Comparison of ENCODE assay signal across 8 cellular contexts in the genomic region with DNA sequence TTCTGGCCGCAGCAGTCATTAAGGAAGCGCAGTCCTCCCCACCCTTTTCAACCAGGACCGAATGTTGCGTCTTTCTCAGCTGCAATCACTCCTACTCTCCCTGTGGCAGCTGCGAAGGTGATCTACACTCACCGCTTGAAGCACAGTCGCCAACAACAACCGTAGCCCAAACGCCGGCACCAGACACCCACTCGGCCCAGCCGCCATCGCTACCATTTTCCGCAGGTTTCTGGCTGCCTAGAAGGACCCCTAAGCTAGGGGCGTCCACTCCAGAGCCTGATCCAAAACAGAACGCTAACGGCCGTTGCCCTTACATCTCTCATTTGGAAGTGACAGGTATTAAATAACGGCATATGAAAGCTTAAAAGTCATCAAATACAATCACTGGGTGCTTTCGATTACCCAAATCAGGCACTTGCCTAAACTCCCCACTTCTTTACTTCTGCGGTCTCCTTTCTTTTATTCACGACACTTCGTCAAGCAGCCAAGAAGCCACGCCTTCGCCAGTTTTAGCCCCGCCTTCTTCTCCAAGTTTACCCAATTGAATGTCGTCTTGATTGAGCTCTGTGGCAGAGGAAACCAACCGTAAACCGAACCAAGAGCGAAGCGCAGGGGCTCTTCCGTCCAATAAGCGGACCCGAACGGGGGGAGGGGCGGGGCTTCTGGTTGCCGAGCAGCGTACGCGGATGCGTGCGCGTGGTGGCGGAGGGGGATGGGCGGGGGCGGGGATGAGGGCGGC. TPM values are rescaled to one million over a fixed set of nuclear protein-coding genes. Genes with fewer than 3 reads are reported as not detected.
A peak's percentile ranks its signal among the peaks of the same experiment; 100 is the strongest.
DNase-seq lines count a peak whose midpoint lies in the region; ATAC-seq and TF ChIP-seq lines count a peak whose summit lies in the region.

A gene (minus strand): TSS at position 231 of the 739 bp plus-strand sequence. CDS start 15 bp downstream, at position 216.

- H2AK5ac ChIP-seq in IMR-90 (ENCODE audit: low read depth, low read length) = peak within 1 kb of the TSS; percentile 87

- no peaks in the 10 kb centered on the region for H3K27me3 ChIP-seq in IMR-90 (ENCODE audit: control insufficient read depth, insufficient read depth, low read length)

- peak within 1 kb of the TSS; percentile 51 for H2BK120ac ChIP-seq in IMR-90 (ENCODE audit: low read depth, low read length)

- DNase-seq in DMS114 treated with DMSO at 0.1 percent for 48 hours (lab: John Stamatoyannopoulos, UW; ENCODE audit: unreplicated experiment) (peak; percentile 99), IMR-90 (peak; percentile 100), OCI-LY7 (ENCODE audit: low spot score) (peak; percentile 100), activated T-cell treated with anti-CD3 and anti-CD28 coated beads for 1 hour (ENCODE audit: low read depth) (peak; percentile 99), epidermal melanocyte (ENCODE audit: insufficient read length, low spot score) (peak; percentile 93), midbrain (lab: John Stamatoyannopoulos, UW) (peak; percentile 100)
- DNase-seq in stimulated activated CD8-positive, alpha-beta memory T cell treated with anti-CD3 and anti-CD28 coated beads, Interleukin-2, amount 100 ng/mL, for 1 hour (ENCODE audit: low read depth in 2 of 2) = peak; percentile 97 to 99

- H3K9me1 ChIP-seq in IMR-90 (ENCODE audit: insufficient read depth, low read length) = no peaks in the 10 kb centered on the region

- H3K56ac ChIP-seq in IMR-90 (ENCODE audit: extremely low read depth, insufficient read depth, low read length) = peak within 1 kb of the TSS; percentile 94

- H3K27ac ChIP-seq in IMR-90 (ENCODE audit: insufficient read depth, low read length) = peak within 1 kb of the TSS; percentile 79
- peak within 1 kb of the TSS; percentile 83 for H3K27ac ChIP-seq in OCI-LY7 (ENCODE audit: low read depth, low read length, poor library complexity, severe bottlenecking)

- H3K4me3 ChIP-seq in IMR-90 (ENCODE audit: insufficient read depth, low read depth, low read length) (peak within 1 kb of the TSS; percentile 85), OCI-LY7 (ENCODE audit: low read depth, low read length, poor library complexity, severe bottlenecking) (peak within 1 kb of the TSS; percentile 94)

- H2BK5ac ChIP-seq in IMR-90 (ENCODE audit: low read depth, low read length, poor library complexity, severe bottlenecking) = peak within 1 kb of the TSS; percentile 94

- H2AK9ac ChIP-seq in IMR-90 (replicated peaks; ENCODE audit: low read depth, low read length, poor library complexity) = peak within 1 kb of the TSS; percentile 71

- peak; percentile 83 for TF ChIP-seq POLR2A in IMR-90 (IDR thresholded peaks at IDR 0.05; ENCODE audit: low read depth, low read length)

- H3K14ac ChIP-seq in IMR-90 (replicated peaks; ENCODE audit: low read depth, low read length) = peak within 1 kb of the TSS; percentile 99

- H3K4ac ChIP-seq in IMR-90 (ENCODE audit: low read depth, low read length) = peak within 1 kb of the TSS; percentile 97

- no peak for TF ChIP-seq RAD21 in IMR-90 (IDR thresholded peaks at IDR 0.05; ENCODE audit: low read length)

- H2BK15ac ChIP-seq in IMR-90 (ENCODE audit: low read depth, low read length) = peak within 1 kb of the TSS; percentile 97

- WGBS in IMR-90 (ENCODE audit: extremely low coverage in 2 of 2, insufficient read length in 1 of 2), 2 experiments = 0% methylated on average over 9 of the region's 47 CpGs; no CpG with 5 or more reads in 1 of the 2 experiments

- peak within 1 kb of the TSS; percentile 5; the same call in 1 of the 2 replicates for H2BK20ac ChIP-seq in IMR-90 (ENCODE audit: low read depth, low read length)

- peaks cover 93% of the 10 kb centered on the region for H3K79me2 ChIP-seq in OCI-LY7 (ENCODE audit: insufficient read depth, low read depth, low read length)

- peak within 1 kb of the TSS; percentile 88 to 99 for H4K8ac ChIP-seq in IMR-90 (ENCODE audit: low read depth in 2 of 2, low read length in 2 of 2)

- peak within 1 kb of the TSS; percentile 93 for H3K4me2 ChIP-seq in IMR-90 (ENCODE audit: low read depth, low read length)
- H3K4me2 ChIP-seq in OCI-LY7 (ENCODE audit: low read length) = peak within 1 kb of the TSS; percentile 90

- peak; percentile 80 for ATAC-seq in GM21529 (IDR thresholded peaks at IDR 0.05; ENCODE audit: unreplicated experiment)
- peak; percentile 94 for ATAC-seq in IMR-90 (ENCODE audit: low read depth)

- CTCF ChIA-PET in IMR-90 (lab: Yijun Ruan, JAX) = interaction anchor here (0.8 to 1.0 kb wide), 2 partner anchors 44 to 55 kb away, joined by 3 read pairs; no protein-coding TSS in a partner anchor
- CTCF ChIA-PET in OCI-LY7 (lab: Charles Lee; ENCODE audit: unreplicated experiment) = interaction anchor here (0.6 kb wide), 1 partner anchor 169 kb away, joined by 3 read pairs; no protein-coding TSS in a partner anchor

- H3K36me3 ChIP-seq in IMR-90 (ENCODE audit: control insufficient read depth, insufficient read depth, low read length) = no peaks in the 10 kb centered on the region; the same call in 1 of the 2 replicates
- H3K36me3 ChIP-seq in OCI-LY7 (ENCODE audit: insufficient read depth, low read length) = peaks cover 52% of the 10 kb centered on the region

- H4K20me1 ChIP-seq in IMR-90 (ENCODE audit: insufficient read depth, low read length) (peaks cover 44% of the 10 kb centered on the region), OCI-LY7 (ENCODE audit: insufficient read depth, low read length) (peaks cover 27% of the 10 kb centered on the region)

- peak within 1 kb of the TSS; percentile 96 for H4K91ac ChIP-seq in IMR-90 (ENCODE audit: insufficient read depth, low read depth, low read length)

- intact Hi-C loops in IMR-90 (cut with micrococcal nuclease) = loop anchor here (2.0 to 5.0 kb wide), 4 partner anchors 38 to 163 kb away; no protein-coding TSS in a partner anchor
- intact Hi-C loops in OCI-LY7 (cut with micrococcal nuclease; ENCODE audit: unreplicated experiment) = loop anchor here (1.0 to 2.0 kb wide), 5 partner anchors 82 to 209 kb away; a partner anchor contains a TSS

- dilution Hi-C loops in IMR-90 (cut with HindIII; ENCODE audit: low sequenced_read_pairs, unreplicated experiment) = no loop called here

- POLR2A ChIA-PET in IMR-90 (lab: Charles Lee; ENCODE audit: unreplicated experiment) (interaction anchor here (0.7 kb wide), 1 partner anchor 18 kb away, joined by 4 read pairs; no protein-coding TSS in a partner anchor), OCI-LY7 (lab: Charles Lee) (interaction anchor here (0.6 to 7.6 kb wide), 33 partner anchors 10 to 210 kb away, joined by 3 to 44 read pairs (median 5); a partner anchor contains a TSS)

- H3K9ac ChIP-seq in IMR-90 (ENCODE audit: low read depth, low read length) = peak within 1 kb of the TSS; percentile 84

- no TSS peak for BruUV-seq in IMR-90 (replicated peaks; lab: Mats Ljungman, UMichigan)
- no TSS peak for BruUV-seq in OCI-LY7 (replicated peaks; lab: Mats Ljungman, UMichigan)

- H2AFZ ChIP-seq in IMR-90 (replicated peaks; ENCODE audit: low read length, poor library complexity) (peak within 1 kb of the TSS; percentile 94), OCI-LY7 (ENCODE audit: low read length) (peak within 1 kb of the TSS; percentile 60; the same call in 1 of the 2 replicates)

- H3K79me1 ChIP-seq in IMR-90 (ENCODE audit: low read depth in 1 of 2, low read length in 2 of 2) = peaks cover 5 to 45% of the 10 kb centered on the region in 2 experiments; a peak in 3 of 4 replicates

- H3K23ac ChIP-seq in IMR-90 (ENCODE audit: low read depth, low read length) = peak within 1 kb of the TSS; percentile 99

- H3K18ac ChIP-seq in IMR-90 (ENCODE audit: low read depth, low read length) = peak within 1 kb of the TSS; percentile 88

- in situ Hi-C loops in IMR-90 (cut with MboI; ENCODE audit: low sequenced_read_pairs) = no loop called here

- H3K4me1 ChIP-seq in IMR-90 (ENCODE audit: control insufficient read depth, insufficient read depth, low read length) (peaks cover 4% of the 10 kb centered on the region; the same call in 1 of the 2 replicates), OCI-LY7 (ENCODE audit: insufficient read depth, low read length, poor library complexity, severe bottlenecking) (peaks cover 29% of the 10 kb centered on the region)

- H3K9me3 ChIP-seq in IMR-90 (ENCODE audit: control insufficient read depth, insufficient read depth, low read length) = no peaks in the 10 kb centered on the region
- H3K9me3 ChIP-seq in OCI-LY7 (ENCODE audit: low read length) = peaks cover 8% of the 10 kb centered on the region; the same call in 1 of the 2 replicates

- no peaks in the 10 kb centered on the region for H3K9me2 ChIP-seq in OCI-LY7 (ENCODE audit: insufficient read depth, low read length)

- TF ChIP-seq CTCF in IMR-90 (conservative IDR thresholded peaks at IDR 0.05; ENCODE audit: low read depth, low read length) = no peak
- no peak for TF ChIP-seq CTCF in OCI-LY7 (conservative IDR thresholded peaks at IDR 0.05; ENCODE audit: low read length)

- peak within 1 kb of the TSS; percentile 90 for H4K5ac ChIP-seq in IMR-90 (ENCODE audit: low read depth, low read length)

TF ChIP-seq in IMR-90, 13 proteins besides CTCF, POLR2A, EP300 and RAD21:
- no peak for TF ChIP-seq MAFK (IDR thresholded peaks at IDR 0.05; ENCODE audit: low read depth, low read length)
- TF ChIP-seq MXI1 (IDR thresholded peaks at IDR 0.05; ENCODE audit: borderline replicate concordance, low read depth, low read length) = 0 out of 2 replicates have a peak, but pooled peaks have one; percentile 54
TF ChIP-seq in IMR-90: peak in this region for 1.

RNA-seq across cellular contexts. Expression of the gene that starts here (rescaled TPM):
- total RNA-seq in IMR-90 (2012; rRNA removed) (60.0 and 128 TPM in 2 replicates), OCI-LY7 (2022) (204 and 214 TPM in 2 replicates)
- polyA plus RNA-seq in IMR-90 (2012; rRNA removed) = 124 and 153 TPM in 2 replicates
- polyA plus RNA-seq in IMR-90 (2012; cell fraction: cytosol; rRNA removed) = 22.7 and 43.6 TPM in 2 replicates
- 3.4 and 38.6 TPM in 2 replicates for polyA plus RNA-seq in IMR-90 (2012; cell fraction: nucleus; rRNA removed; ENCODE audit: low replicate concordance)
- 93.0 and 99.4 TPM in 2 replicates for total RNA-seq in OCI-LY7 (2014; rRNA removed; shearing (Covaris generic))

Comparison
In these comparisons a context has a peak if more than half of its experiments do, and no peak if none do; other contexts are left out.
1. Peak in every context shown above with its lines: DNase-seq, ATAC-seq, H3K4me3 ChIP-seq and H3K27ac ChIP-seq.